3 cellular contexts compared by ENCODE assay signal in the genomic region with DNA sequence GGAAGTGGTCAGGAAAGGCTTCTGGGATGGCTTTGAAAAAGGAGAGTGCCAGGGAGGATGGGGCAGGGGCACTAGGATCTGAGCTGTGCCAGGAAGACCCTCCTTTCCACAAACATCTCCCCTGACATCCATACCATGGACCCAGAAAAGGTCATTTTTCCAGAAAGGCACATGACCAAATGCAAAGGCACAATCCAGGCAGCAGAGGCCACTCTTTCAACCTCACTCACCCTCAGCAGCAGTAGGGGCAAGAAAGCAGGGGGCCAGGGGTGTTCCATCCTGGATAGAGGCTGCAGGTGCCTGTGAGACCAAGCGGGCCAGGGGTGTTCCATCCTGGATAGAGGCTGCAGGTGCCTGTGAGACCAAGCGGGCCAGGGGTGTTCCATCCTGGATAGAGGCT. TPM values are rescaled to one million over a fixed set of nuclear protein-coding genes. Genes with fewer than 3 reads are reported as not detected.
"Had no signal": no experiment of that assay in that cellular context is flagged by ENCODE, and none has a peak within 500 bp of the region (broad histone marks: within the 10 kb centered on the region; RNA-seq: fewer than 3 reads in every experiment).

No MANE protein-coding gene starts in this region.

RNA-seq across cellular contexts. Expression of gene ADRA1D, which starts 24.8 kb away (rescaled TPM):
- total RNA-seq: activated CD4-positive, alpha-beta T cell treated with anti-CD3 and anti-CD28 coated beads, Interleukin-2, amount 10 ng/mL, durations not matched to agents 7 days and 5 days; omental fat pad had no signal
- polyA plus RNA-seq: keratinocyte had no signal
